Comparison of ENCODE assay signal across 8 cellular contexts in genomic region chr4:1512738-1513660, GRCh38.
DNase-seq lines count a peak whose midpoint lies in the region; ATAC-seq and TF ChIP-seq lines count a peak whose summit lies in the region.

No MANE protein-coding gene starts in this region.

- H3K27ac ChIP-seq in HUES64 (ENCODE audit: low read depth, low read length) = no peak overlapping the region

- H3K27me3 Mint-ChIP-seq in osteocyte (ENCODE audit: unreplicated experiment) = peaks cover 13% of the 10 kb centered on the region

- no peak overlapping the region for H3K4me3 Mint-ChIP-seq in osteocyte (ENCODE audit: unreplicated experiment)

- TF ChIP-seq CTCF in fibroblast of the aortic adventitia (IDR thresholded peaks at IDR 0.05; ENCODE audit: insufficient read depth, low read length) (peak; percentile 11), osteocyte (IDR thresholded peaks at IDR 0.05) (peak; percentile 74)

- no peaks in the 10 kb centered on the region for H3K4me1 ChIP-seq in HUES64 (ENCODE audit: insufficient read depth, low read length)

- H3K4me3 ChIP-seq in HUES64 (ENCODE audit: low read length) (peak overlapping the region; percentile 48), fibroblast of the aortic adventitia (ENCODE audit: low read depth, low read length) (no peak overlapping the region)

- peak overlapping the region; percentile 45; the same call in 1 of the 2 replicates for H3K9ac ChIP-seq in HUES64 (ENCODE audit: low read depth, low read length)

- DNase-seq in AG08395 (ENCODE audit: low spot score) = peak; percentile 54
- peak; percentile 84 for DNase-seq in activated CD8-positive, alpha-beta memory T cell treated with anti-CD3 and anti-CD28 coated beads, Interleukin-2, amount 50 U/mL, for 48 hours
- DNase-seq in fibroblast of the aortic adventitia (ENCODE audit: low read depth) = no peak
- DNase-seq in osteocyte (ENCODE audit: extremely low spot score, unreplicated experiment) = no peak
- no peak for DNase-seq in NCI-H1105 treated with DMSO at 0.1 percent for 48 hours (lab: John Stamatoyannopoulos, UW)

- H3K27me3 ChIP-seq in HUES64 (ENCODE audit: insufficient read depth, low read length) = peaks cover 8% of the 10 kb centered on the region

- no peaks in the 10 kb centered on the region for H3K9me3 Mint-ChIP-seq in osteocyte (ENCODE audit: unreplicated experiment)

- H3K9me3 ChIP-seq in HUES64 (ENCODE audit: insufficient read depth, low read depth, low read length) = no peaks in the 10 kb centered on the region

- H3K4me1 Mint-ChIP-seq in osteocyte (ENCODE audit: unreplicated experiment) = no peaks in the 10 kb centered on the region

- no peaks in the 10 kb centered on the region for H3K36me3 Mint-ChIP-seq in osteocyte (ENCODE audit: unreplicated experiment)

- ATAC-seq in GM21619 (IDR thresholded peaks at IDR 0.05; ENCODE audit: unreplicated experiment) (no peak), HG02852 (IDR thresholded peaks at IDR 0.05; ENCODE audit: unreplicated experiment) (no peak)

- WGBS in HUES64 = 13% methylated on average over 76 of the region's 78 CpGs

- no peak overlapping the region for H3K27ac Mint-ChIP-seq in osteocyte (ENCODE audit: unreplicated experiment)

- H3K36me3 ChIP-seq in HUES64 (ENCODE audit: insufficient read depth, low read length) = no peaks in the 10 kb centered on the region

Comparison
In these comparisons a context has a peak if more than half of its experiments do, and no peak if none do; other contexts are left out.
1. DNase-seq: peak in AG08395 (single experiment) and activated CD8-positive, alpha-beta memory T cell treated with anti-CD3 and anti-CD28 coated beads, Interleukin-2, amount 50 U/mL, for 48 hours (single experiment); none in fibroblast of the aortic adventitia (single experiment), osteocyte (single experiment) and NCI-H1105 treated with DMSO at 0.1 percent for 48 hours (single experiment).